Comparison of ENCODE assay signal across 18 cellular contexts in the genomic region with DNA sequence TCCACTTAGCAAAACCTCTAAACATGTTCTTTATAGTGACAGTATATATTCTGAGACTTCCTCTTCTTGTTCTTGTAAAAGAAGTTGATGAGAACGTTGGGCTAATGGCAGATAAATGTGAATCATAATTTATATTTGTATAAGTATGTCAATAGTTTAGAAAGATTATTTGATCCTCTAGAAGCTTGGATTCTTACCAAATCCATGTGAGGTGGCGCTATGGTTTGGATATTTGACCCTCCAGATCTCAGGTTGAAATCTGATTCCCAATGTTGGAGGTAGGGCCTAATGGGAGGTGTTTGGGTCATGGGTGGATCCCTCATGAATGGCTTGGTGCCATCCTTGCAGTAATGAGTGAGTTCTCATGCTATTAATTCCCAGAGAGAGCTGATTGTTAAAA. TPM values are rescaled to one million over a fixed set of nuclear protein-coding genes. Genes with fewer than 3 reads are reported as not detected.
DNase-seq lines count a peak whose midpoint lies in the region; TF ChIP-seq lines count a peak whose summit lies in the region.
"Had no signal": no experiment of that assay in that cellular context is flagged by ENCODE, and none has a peak within 500 bp of the region (broad histone marks: within the 10 kb centered on the region; RNA-seq: fewer than 3 reads in every experiment).

No MANE protein-coding gene starts in this region.

- no peak for TF ChIP-seq EP300 in sigmoid colon (IDR thresholded peaks at IDR 0.05)

- H4K20me1 ChIP-seq in mammary epithelial cell (ENCODE audit: insufficient read depth, low read length) = no peaks in the 10 kb centered on the region
- H4K20me1 ChIP-seq: BLaER1 had no signal

- no peaks in the 10 kb centered on the region for H3K36me3 ChIP-seq in mammary epithelial cell (ENCODE audit: insufficient read depth, low read length)
- no peaks in the 10 kb centered on the region for H3K36me3 ChIP-seq in sigmoid colon
- H3K36me3 ChIP-seq: BLaER1 had no signal

- WGBS in mammary epithelial cell (ENCODE audit: low coverage, missing lambda C conversion rate) = 64% methylated on average over 2 of the region's 2 CpGs
- WGBS in sigmoid colon, 2 donors = 41 to 60% methylated on average over 2 of the region's 2 CpGs

- no peak overlapping the region for H3K9ac ChIP-seq in mammary epithelial cell (ENCODE audit: insufficient read depth, low read length)
- H3K9ac ChIP-seq: BLaER1, GM23248 had no signal

- peaks cover 37% of the 10 kb centered on the region for H3K27me3 Mint-ChIP-seq in MCF 10A (ENCODE audit: insufficient read depth, unreplicated experiment)
- H3K27me3 Mint-ChIP-seq: CD4-positive, CD25-positive, alpha-beta regulatory T cell had no signal

- no peak overlapping the region for H2AFZ ChIP-seq in mammary epithelial cell (ENCODE audit: low read depth, low read length)

- H3K4me2 ChIP-seq in mammary epithelial cell (ENCODE audit: insufficient read depth, low read depth, low read length) = no peak overlapping the region
- H3K4me2 ChIP-seq: BLaER1 had no signal

- no peaks in the 10 kb centered on the region for H3K27me3 ChIP-seq in mammary epithelial cell (ENCODE audit: insufficient read depth, low read length)
- H3K27me3 ChIP-seq in sigmoid colon = no peaks in the 10 kb centered on the region
- H3K27me3 ChIP-seq: BLaER1 had no signal

- in situ Hi-C loops in mammary epithelial cell (cut with MboI; ENCODE audit: low sequenced_read_pairs in 2 of 2) = no loop called here

- dilution Hi-C loops in mammary epithelial cell (cut with HindIII; ENCODE audit: low sequenced_read_pairs) = no loop called here

- no peak overlapping the region for H3K27ac Mint-ChIP-seq in MCF 10A (ENCODE audit: low read depth, unreplicated experiment)
- H3K27ac Mint-ChIP-seq: CD4-positive, CD25-positive, alpha-beta regulatory T cell; IgD-negative memory B cell had no signal

- H3K4me1 Mint-ChIP-seq in MCF 10A (ENCODE audit: insufficient read depth, unreplicated experiment) = no peaks in the 10 kb centered on the region
- H3K4me1 Mint-ChIP-seq: CD4-positive, CD25-positive, alpha-beta regulatory T cell had no signal

- CTCF ChIA-PET in MCF 10A (lab: Yijun Ruan, JAX) = no interaction called here
- CTCF ChIA-PET in mammary epithelial cell (lab: Charles Lee; ENCODE audit: low non-redundant PET) = no interaction called here
- CTCF ChIA-PET in GM10248 (lab: Yijun Ruan, JAX) = interaction anchor here (1.1 to 2.2 kb wide), 2 partner anchors 16 to 30 kb away, joined by 3 to 5 read pairs; a partner anchor contains a TSS

- H3K79me2 ChIP-seq in mammary epithelial cell (ENCODE audit: insufficient read depth, low read length) = no peaks in the 10 kb centered on the region

- H3K9me3 Mint-ChIP-seq in MCF 10A (ENCODE audit: unreplicated experiment) = no peaks in the 10 kb centered on the region
- H3K9me3 Mint-ChIP-seq: CD4-positive, CD25-positive, alpha-beta regulatory T cell; IgD-negative memory B cell had no signal

- H3K4me3 ChIP-seq in mammary epithelial cell (replicated peaks in 1 of 3; ENCODE audit: insufficient read depth in 1 of 3, low read depth in 2 of 3, low read length in 3 of 3) (no peak overlapping the region), sigmoid colon (no peak overlapping the region)
- H3K4me3 ChIP-seq: BLaER1, GM23248 had no signal

- TF ChIP-seq CTCF in MCF 10A (IDR thresholded peaks at IDR 0.05; ENCODE audit: unreplicated experiment) (no peak), mammary epithelial cell (conservative IDR thresholded peaks at IDR 0.05 in 1 of 2, IDR thresholded peaks at IDR 0.05 in 1 of 2; ENCODE audit: extremely low read depth in 1 of 2, insufficient read depth in 1 of 2, low read depth in 1 of 2, low read length in 2 of 2) (no peak), sigmoid colon (IDR thresholded peaks at IDR 0.05) (no peak), GM10248 (IDR thresholded peaks at IDR 0.05; ENCODE audit: control extremely low read depth, extremely low read depth, low read depth, missing control alignments) (no peak)

- H3K9me3 ChIP-seq in mammary epithelial cell (replicated peaks; ENCODE audit: insufficient read depth, low read length) (no peaks in the 10 kb centered on the region), sigmoid colon (no peaks in the 10 kb centered on the region)
- H3K9me3 ChIP-seq: BLaER1 had no signal

- BruUV-seq in MCF 10A (replicated peaks; lab: Mats Ljungman, UMichigan) (no TSS peak), mammary epithelial cell (replicated peaks; lab: Mats Ljungman, UMichigan) (no TSS peak)

- POLR2A ChIA-PET in MCF 10A (lab: Yijun Ruan, JAX) (no interaction called here), GM10248 (lab: Yijun Ruan, JAX) (no interaction called here)

- no peak for TF ChIP-seq POLR2A in sigmoid colon (IDR thresholded peaks at IDR 0.05)

- H3K4me3 Mint-ChIP-seq in MCF 10A (ENCODE audit: unreplicated experiment) = no peak overlapping the region
- H3K4me3 Mint-ChIP-seq: CD4-positive, CD25-positive, alpha-beta regulatory T cell; IgD-negative memory B cell had no signal

- peaks cover under 1% of the 10 kb centered on the region for H3K36me3 Mint-ChIP-seq in MCF 10A (ENCODE audit: insufficient read depth, unreplicated experiment)
- H3K36me3 Mint-ChIP-seq: CD4-positive, CD25-positive, alpha-beta regulatory T cell; IgD-negative memory B cell had no signal

- DNase-seq in DMS53 (lab: John Stamatoyannopoulos, UW) (peak; percentile 24), DMS53 treated with DMSO at 0.1 percent for 48 hours (lab: John Stamatoyannopoulos, UW; ENCODE audit: unreplicated experiment) (no peak), MCF 10A (ENCODE audit: unreplicated experiment) (peak; percentile 20), mammary epithelial cell (no peak), NCI-H69 (lab: John Stamatoyannopoulos, UW) (peak; percentile 51), NCI-H345 (lab: John Stamatoyannopoulos, UW) (no peak), sigmoid colon (no peak), GM10248 (ENCODE audit: extremely low spot score) (no peak)
- DNase-seq: 8988T; AML-193; CD4-positive, CD25-positive, alpha-beta regulatory T cell; DMS79; H7 had no signal

- H3K4me1 ChIP-seq in mammary epithelial cell (ENCODE audit: insufficient read depth, low read length) (no peaks in the 10 kb centered on the region), sigmoid colon (no peaks in the 10 kb centered on the region)
- H3K4me1 ChIP-seq: BLaER1 had no signal

- intact Hi-C loops in MCF 10A (cut with micrococcal nuclease) (no loop called here), mammary epithelial cell (cut with micrococcal nuclease) (no loop called here), sigmoid colon (cut with DNase I) (no loop called here)

- H3K27ac ChIP-seq in mammary epithelial cell (ENCODE audit: insufficient read depth, low read depth, low read length) = no peak overlapping the region
- H3K27ac ChIP-seq in sigmoid colon = no peak overlapping the region
- H3K27ac ChIP-seq: BLaER1, GM23248 had no signal

RNA-seq across cellular contexts. Expression of a gene that starts 29.8 kb away (rescaled TPM):
- total RNA-seq in MCF 10A (2022) = not detected in 2 replicates
- total RNA-seq in mammary epithelial cell = under 1 TPM in 1 of 2 donors, not detected in 1; 0.50 TPM
- not detected for polyA plus RNA-seq in mammary epithelial cell
- polyA minus RNA-seq in mammary epithelial cell = not detected
- under 1 TPM; under 0.01 to 0.36 (median 0.23) TPM for total RNA-seq in sigmoid colon
- under 1 TPM in 1 of 3 donors, not detected in 2; 0.10 TPM for polyA plus RNA-seq in sigmoid colon
- total RNA-seq: CD4-positive, CD25-positive, alpha-beta regulatory T cell; G401; GM23248; HT-29 had no signal
- polyA plus RNA-seq: CD4-positive, CD25-positive, alpha-beta regulatory T cell; IgD-negative memory B cell had no signal

Comparison
In these comparisons a context has a peak if more than half of its experiments do, and no peak if none do; other contexts are left out.
1. DNase-seq: peak in DMS53 (single experiment), MCF 10A (single experiment) and NCI-H69 (single experiment); none in DMS53 treated with DMSO at 0.1 percent for 48 hours (single experiment), mammary epithelial cell (single experiment), NCI-H345 (single experiment), sigmoid colon (single experiment) and GM10248 (single experiment).